Comparison of ENCODE assay signal across 1 cellular context in genomic region chr14:34539407-34540180, GRCh38.
TF ChIP-seq lines count a peak whose summit lies in the region.

Gene EAPP, minus strand, starts transcription at chr14:34539701. Its CDS starts 73 bp downstream, at chr14:34539628.

TF ChIP-seq in HepG2, 621 proteins besides CTCF, POLR2A, EP300 and RAD21 (continued from another document and continues in another):
- TF ChIP-seq ZFYVE20 (CRISPR knock-in tag; IDR thresholded peaks at IDR 0.05; ENCODE audit: borderline replicate concordance, low read depth) (0 out of 2 replicates have a peak, but pooled peaks have one; percentile 69), NFIB (CRISPR knock-in tag; IDR thresholded peaks at IDR 0.05; ENCODE audit: borderline replicate concordance) (0 out of 2 replicates have a peak, but pooled peaks have one; percentile 67), PBX2 (CRISPR knock-in tag; IDR thresholded peaks at IDR 0.05) (0 out of 2 replicates have a peak, but pooled peaks have one; percentile 37), ZNF782 (CRISPR knock-in tag; IDR thresholded peaks at IDR 0.05; ENCODE audit: borderline replicate concordance) (peak; percentile 99), DNMT3B (CRISPR knock-in tag; conservative IDR thresholded peaks at IDR 0.05) (peak; percentile 98), ZBTB1 (CRISPR knock-in tag; IDR thresholded peaks at IDR 0.05; ENCODE audit: borderline replicate concordance) (0 out of 2 replicates have a peak, but pooled peaks have one; percentile 76), ZNF576 (CRISPR knock-in tag; IDR thresholded peaks at IDR 0.05) (peak; percentile 77; the same call in 1 of the 2 replicates), GTF3A (CRISPR knock-in tag; conservative IDR thresholded peaks at IDR 0.05) (peak; percentile 98), RXRA (CRISPR knock-in tag; IDR thresholded peaks at IDR 0.05) (peak; percentile 92), ZFP1 (CRISPR knock-in tag; IDR thresholded peaks at IDR 0.05) (peak; percentile 90; the same call in 1 of the 2 replicates), ZNF34 (CRISPR knock-in tag; IDR thresholded peaks at IDR 0.05; ENCODE audit: borderline replicate concordance) (peak; percentile 100; the same call in 1 of the 2 replicates), KMT2A (CRISPR knock-in tag; IDR thresholded peaks at IDR 0.05) (peak; percentile 100), ELF3 (CRISPR knock-in tag; IDR thresholded peaks at IDR 0.05) (peak; percentile 99), GABPA (IDR thresholded peaks at IDR 0.05; ENCODE audit: low read depth, low read length) (peak; percentile 81), GABPA (CRISPR knock-in tag; IDR thresholded peaks at IDR 0.05; ENCODE audit: low read depth) (peak; percentile 98), GPBP1L1 (CRISPR knock-in tag; IDR thresholded peaks at IDR 0.05) (no peak), NFYB (CRISPR knock-in tag; IDR thresholded peaks at IDR 0.05) (peak; percentile 64), ZMAT5 (CRISPR knock-in tag; IDR thresholded peaks at IDR 0.05; ENCODE audit: borderline replicate concordance, low read depth) (peak; percentile 43; the same call in 1 of the 2 replicates), RNF2 (conservative IDR thresholded peaks at IDR 0.05; ENCODE audit: low read depth) (peak; percentile 93), E2F5 (CRISPR knock-in tag; conservative IDR thresholded peaks at IDR 0.05) (peak; percentile 14; the same call in 1 of the 2 replicates), ZNF646 (CRISPR knock-in tag; IDR thresholded peaks at IDR 0.05) (no peak), HBP1 (CRISPR knock-in tag; IDR thresholded peaks at IDR 0.05; ENCODE audit: low read depth) (peak; percentile 95; the same call in 1 of the 2 replicates), CERS6 (CRISPR knock-in tag; IDR thresholded peaks at IDR 0.05) (peak; percentile 42), ZNF281 (CRISPR knock-in tag; IDR thresholded peaks at IDR 0.05; ENCODE audit: borderline replicate concordance) (no peak; the same call in 1 of the 2 replicates), SALL2 (CRISPR knock-in tag; IDR thresholded peaks at IDR 0.05) (peak; percentile 99), ZKSCAN1 (IDR thresholded peaks at IDR 0.05; ENCODE audit: low read length) (no peak; the same call in 1 of the 2 replicates), KDM5A (IDR thresholded peaks at IDR 0.05; ENCODE audit: borderline replicate concordance, low read length) (peak; percentile 79), KLF9 (CRISPR knock-in tag; IDR thresholded peaks at IDR 0.05; ENCODE audit: low read depth) (peak; percentile 61; the same call in 1 of the 2 replicates), CC2D1A (CRISPR knock-in tag; IDR thresholded peaks at IDR 0.05) (peak; percentile 97), TCF7 (IDR thresholded peaks at IDR 0.05; ENCODE audit: low read depth) (no peak), DMTF1 (CRISPR knock-in tag; IDR thresholded peaks at IDR 0.05) (peak; percentile 91; the same call in 1 of the 2 replicates), ZNF891 (CRISPR knock-in tag; IDR thresholded peaks at IDR 0.05) (peak; percentile 97), SNRNP70 (IDR thresholded peaks at IDR 0.05; ENCODE audit: low read depth, low read length) (no peak), PLSCR1 (CRISPR knock-in tag; IDR thresholded peaks at IDR 0.05; ENCODE audit: borderline replicate concordance) (no peak; the same call in 1 of the 2 replicates), ATF3 (CRISPR knock-in tag; IDR thresholded peaks at IDR 0.05) (peak; percentile 80), ZNF546 (CRISPR knock-in tag; conservative IDR thresholded peaks at IDR 0.05) (peak; percentile 80), ZNF672 (CRISPR knock-in tag; IDR thresholded peaks at IDR 0.05) (no peak), RORA (CRISPR knock-in tag; IDR thresholded peaks at IDR 0.05) (no peak)
